ENCODE assay signal across 8 cellular contexts in the genomic region with DNA sequence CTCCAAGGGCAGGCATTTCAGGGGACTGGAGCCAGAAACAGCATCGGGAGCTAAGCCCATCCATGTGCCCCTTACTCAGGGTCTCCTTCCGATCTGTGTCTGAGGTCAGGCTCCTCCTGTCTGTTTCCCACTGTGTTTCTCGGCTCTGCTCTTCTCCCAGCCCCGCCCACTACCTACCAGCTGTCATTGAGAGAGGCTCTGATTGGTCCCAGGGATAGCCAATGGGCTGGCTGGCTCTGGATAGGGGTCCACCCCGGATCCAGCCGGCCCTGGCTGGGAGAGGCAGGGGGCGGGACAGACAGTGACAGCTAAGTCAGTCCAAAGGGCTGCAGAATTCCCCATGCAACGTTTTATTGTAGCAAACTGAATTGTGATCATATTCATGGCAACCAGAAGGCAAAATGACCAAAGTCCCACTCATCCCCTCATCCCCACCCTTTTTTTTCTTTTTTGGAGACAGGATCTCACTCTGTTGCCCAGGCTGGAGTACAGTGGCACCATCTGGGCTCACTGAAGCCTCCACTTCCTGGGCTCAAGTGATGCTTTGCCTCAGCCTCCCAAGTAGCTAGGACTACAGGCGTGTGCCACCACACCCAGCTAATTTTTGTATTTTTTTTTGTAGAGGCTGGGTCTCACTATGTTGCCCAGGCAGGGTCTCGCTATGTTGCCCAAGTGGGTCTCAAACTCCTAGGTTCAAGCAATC.
DNase-seq lines count a peak whose midpoint lies in the region; ATAC-seq and TF ChIP-seq lines count a peak whose summit lies in the region.

No MANE protein-coding gene starts in this region.

- H3K27me3 ChIP-seq in RWPE2 (ENCODE audit: insufficient read depth, poor library complexity, severe bottlenecking): no peaks in the 10 kb centered on the region

- no peak overlapping the region for H3K27ac ChIP-seq in RWPE2 (ENCODE audit: poor library complexity, severe bottlenecking)

- H3K36me3 ChIP-seq in RWPE2 (ENCODE audit: low read depth): no peaks in the 10 kb centered on the region; the same call in 1 of the 2 replicates

- no peak overlapping the region for H3K4me3 ChIP-seq in RWPE2 (ENCODE audit: severe bottlenecking)

- peak; percentile 88 for ATAC-seq in RWPE2 (ENCODE audit: low read depth)
- no peak for ATAC-seq in GM21447 (IDR thresholded peaks at IDR 0.05; ENCODE audit: unreplicated experiment)
- ATAC-seq in HG03432 (IDR thresholded peaks at IDR 0.05; ENCODE audit: unreplicated experiment): no peak

- DNase-seq in NCI-H1436 (lab: John Stamatoyannopoulos, UW): peak; percentile 60
- DNase-seq in NCI-H1436 treated with DMSO at 0.1 percent for 48 hours (lab: John Stamatoyannopoulos, UW): no peak
- DNase-seq in RWPE2 (ENCODE audit: low spot score): no peak
- peak; percentile 30 for DNase-seq in germinal center (ENCODE audit: low spot score)
- peak; percentile 80 for DNase-seq in putamen (ENCODE audit: low spot score)
- no peak for DNase-seq in UCSD-AML1 (lab: John Stamatoyannopoulos, UW; ENCODE audit: unreplicated experiment)

- TF ChIP-seq CTCF in RWPE2 (IDR thresholded peaks at IDR 0.05; ENCODE audit: poor library complexity, severe bottlenecking): no peak

- no peaks in the 10 kb centered on the region for H3K4me1 ChIP-seq in RWPE2 (ENCODE audit: insufficient read depth, poor library complexity, severe bottlenecking)

- H3K9me3 ChIP-seq in RWPE2 (ENCODE audit: severe bottlenecking): no peaks in the 10 kb centered on the region

Comparison
In these comparisons a context has a peak if more than half of its experiments do, and no peak if none do; other contexts are left out.
1. DNase-seq: peak in NCI-H1436 (single experiment), germinal center (single experiment) and putamen (single experiment); none in NCI-H1436 treated with DMSO at 0.1 percent for 48 hours (single experiment), RWPE2 (single experiment) and UCSD-AML1 (single experiment).